13 cellular contexts compared by ENCODE assay signal in the genomic region with DNA sequence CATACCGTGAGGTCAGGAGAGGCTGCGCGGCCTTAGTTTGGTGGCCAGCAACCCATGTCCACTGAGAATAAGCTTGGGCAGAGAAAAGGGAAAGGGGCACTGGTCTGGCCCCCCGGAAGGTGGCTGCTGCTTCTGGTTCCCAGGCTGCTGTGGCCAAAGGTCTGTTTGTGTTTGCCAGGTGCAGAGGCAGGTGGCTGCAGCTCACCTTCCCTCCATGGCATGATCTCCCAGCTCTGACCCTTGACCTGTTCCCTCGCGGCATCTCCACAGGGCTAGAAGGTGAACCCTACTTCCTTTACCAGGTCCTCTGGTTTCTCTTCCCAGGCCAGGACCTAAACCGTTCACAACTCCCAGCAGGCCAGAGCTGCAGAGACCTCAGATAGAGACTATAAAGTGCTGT. TPM values are rescaled to one million over a fixed set of nuclear protein-coding genes. Genes with fewer than 3 reads are reported as not detected.
DNase-seq lines count a peak whose midpoint lies in the region; ATAC-seq and TF ChIP-seq lines count a peak whose summit lies in the region.
"Had no signal": no experiment of that assay in that cellular context is flagged by ENCODE, and none has a peak within 500 bp of the region (broad histone marks: within the 10 kb centered on the region; RNA-seq: fewer than 3 reads in every experiment).

No MANE protein-coding gene starts in this region.

- peaks cover 5% of the 10 kb centered on the region for H3K36me3 Mint-ChIP-seq in activated naive CD8-positive, alpha-beta T cell treated with anti-CD3 and anti-CD28 coated beads for 36 hours

- H3K4me3 Mint-ChIP-seq in activated naive CD8-positive, alpha-beta T cell treated with anti-CD3 and anti-CD28 coated beads for 36 hours = no peak overlapping the region

- no peaks in the 10 kb centered on the region for H3K27me3 Mint-ChIP-seq in activated naive CD8-positive, alpha-beta T cell treated with anti-CD3 and anti-CD28 coated beads for 36 hours

- H3K9me3 ChIP-seq in left ventricle myocardium inferior (replicated peaks) (no peaks in the 10 kb centered on the region), mucosa of descending colon (no peaks in the 10 kb centered on the region), vagina (no peaks in the 10 kb centered on the region)
- H3K9me3 ChIP-seq: MG63 had no signal

- peak overlapping the region; percentile 7 for H3K27ac Mint-ChIP-seq in activated naive CD8-positive, alpha-beta T cell treated with anti-CD3 and anti-CD28 coated beads for 36 hours
- H3K27ac Mint-ChIP-seq: activated T-helper 1 cell treated with anti-CD3 and anti-CD28 coated beads, Interleukin-12 subunit alpha, Interleukin-12 subunit beta, Interleukin-2, Interleukin-4 antibody, amounts not matched to agents 30 ng/mL and 10 ng/mL and 1 ng/mL, durations not matched to agents 14 hours and 24 hours and 36 hours had no signal

- H3K4me1 Mint-ChIP-seq in activated naive CD8-positive, alpha-beta T cell treated with anti-CD3 and anti-CD28 coated beads for 36 hours = peaks cover 21% of the 10 kb centered on the region

- H3K4me1 ChIP-seq in left ventricle myocardium inferior = peaks cover 67% of the 10 kb centered on the region
- H3K4me1 ChIP-seq in mucosa of descending colon (ENCODE audit: low read depth) = peaks cover 36% of the 10 kb centered on the region
- peaks cover 47% of the 10 kb centered on the region for H3K4me1 ChIP-seq in vagina

- H3K9me3 Mint-ChIP-seq in activated naive CD8-positive, alpha-beta T cell treated with anti-CD3 and anti-CD28 coated beads for 36 hours = no peaks in the 10 kb centered on the region
- H3K9me3 Mint-ChIP-seq: activated T-helper 1 cell treated with anti-CD3 and anti-CD28 coated beads, Interleukin-12 subunit alpha, Interleukin-12 subunit beta, Interleukin-2, Interleukin-4 antibody, amounts not matched to agents 30 ng/mL and 10 ng/mL and 1 ng/mL, durations not matched to agents 14 hours and 24 hours and 36 hours; CD14-positive monocyte had no signal

- H3K27ac ChIP-seq in left ventricle myocardium inferior (replicated peaks) (peak overlapping the region; percentile 98), vagina (peak overlapping the region; percentile 90)

- no peak for TF ChIP-seq POLR2A in vagina (IDR thresholded peaks at IDR 0.05)

- H3K27me3 ChIP-seq in left ventricle myocardium inferior (ENCODE audit: low read depth) (no peaks in the 10 kb centered on the region), vagina (no peaks in the 10 kb centered on the region)
- H3K27me3 ChIP-seq: MG63 had no signal

- H3K36me3 ChIP-seq in left ventricle myocardium inferior = peaks cover 7% of the 10 kb centered on the region
- no peaks in the 10 kb centered on the region for H3K36me3 ChIP-seq in mucosa of descending colon (ENCODE audit: low read depth)
- H3K36me3 ChIP-seq in vagina = peaks cover 0 to 8% of the 10 kb centered on the region in 2 donors

- H3K4me3 ChIP-seq in left ventricle myocardium inferior = no peak overlapping the region
- H3K4me3 ChIP-seq in mucosa of descending colon = no peak overlapping the region
- H3K4me3 ChIP-seq in vagina = no peak overlapping the region
- H3K4me3 ChIP-seq: MG63 had no signal

- ATAC-seq in mucosa of descending colon (peak; percentile 3), esophagus mucosa (no peak)

- intact Hi-C loops in left ventricle myocardium inferior (cut with micrococcal nuclease) (loop anchor here (5.0 kb wide), 2 partner anchors 34 to 109 kb away; no protein-coding TSS in a partner anchor), cardiac septum (cut with DNase I) (loop anchor here (5.0 kb wide), 3 partner anchors 49 to 274 kb away; partner anchors contain the start of gene INO80), mucosa of descending colon (cut with DNase I, micrococcal nuclease) (loop anchor here (10.0 kb wide), 1 partner anchor 277 kb away; no protein-coding TSS in a partner anchor), vagina (cut with DNase I) (loop anchor here (10.0 kb wide), 1 partner anchor 207 kb away; the partner anchor contains the start of gene INO80)

- no peak for TF ChIP-seq CTCF in left ventricle myocardium inferior (IDR thresholded peaks at IDR 0.05; ENCODE audit: borderline replicate concordance)
- no peak for TF ChIP-seq CTCF in mucosa of descending colon (IDR thresholded peaks at IDR 0.05)
- no peak for TF ChIP-seq CTCF in vagina (IDR thresholded peaks at IDR 0.05)

- DNase-seq in left ventricle myocardium inferior (no peak), cardiac septum (ENCODE audit: low spot score) (no peak), mucosa of descending colon (peak in 2 of 3 donors; percentile 33 to 60), vagina (ENCODE audit: extremely low spot score in 2 of 2) (no peak), SKM-1 treated with dmso at 0.1 percent for 144 hours (lab: John Stamatoyannopoulos, UW; ENCODE audit: unreplicated experiment) (no peak), NCI-H2171 (lab: John Stamatoyannopoulos, UW) (no peak)
- no peak for DNase-seq in activated naive CD8-positive, alpha-beta T cell treated with anti-CD3 and anti-CD28 coated beads for 36 hours
- DNase-seq: NCI-H226, occipital lobe had no signal

RNA-seq across cellular contexts. Expression of gene VPS18, which starts 13.8 kb away (rescaled TPM):
- total RNA-seq in left ventricle myocardium inferior = 21.3 TPM
- 16.0 TPM for total RNA-seq in cardiac septum
- total RNA-seq in activated naive CD8-positive, alpha-beta T cell treated with anti-CD3 and anti-CD28 coated beads for 36 hours = 10 to 100 TPM; 12.1 to 13.2 TPM
- total RNA-seq in mucosa of descending colon = 10 to 100 TPM; 14.1 to 21.1 (median 18.0) TPM
- total RNA-seq in vagina = 21.4 TPM
- total RNA-seq in esophagus mucosa = 10.9 TPM

RNA-seq across cellular contexts. Expression of gene DLL4, which starts 21.0 kb away (rescaled TPM):
- total RNA-seq in left ventricle myocardium inferior (11.1 TPM), cardiac septum (11.5 TPM), mucosa of descending colon (10 to 100 TPM in 2 of 3 donors, 1 to 10 TPM in 1; 9.4 to 23.0 (median 15.6) TPM), vagina (20.9 TPM), esophagus mucosa (1.1 TPM)
- total RNA-seq in activated naive CD8-positive, alpha-beta T cell treated with anti-CD3 and anti-CD28 coated beads for 36 hours = not detected

RNA-seq across cellular contexts. Expression of gene RHOV, which starts 34.1 kb away (rescaled TPM):
- not detected for total RNA-seq in left ventricle myocardium inferior
- 0.13 TPM for total RNA-seq in cardiac septum
- total RNA-seq in activated naive CD8-positive, alpha-beta T cell treated with anti-CD3 and anti-CD28 coated beads for 36 hours = under 1 TPM; 0.45 to 0.50 TPM
- total RNA-seq in mucosa of descending colon = 1 to 10 TPM; 1.6 to 6.2 (median 3.5) TPM
- 32.9 TPM for total RNA-seq in vagina
- total RNA-seq in esophagus mucosa = 118 TPM

RNA-seq across cellular contexts. Expression of gene CHAC1, which starts 45.2 kb away (rescaled TPM):
- 1.3 TPM for total RNA-seq in left ventricle myocardium inferior
- total RNA-seq in cardiac septum = 1.6 TPM
- total RNA-seq in activated naive CD8-positive, alpha-beta T cell treated with anti-CD3 and anti-CD28 coated beads for 36 hours = 10 to 100 TPM; 43.9 to 45.8 TPM
- 1 to 10 TPM in 2 of 3 donors, under 1 TPM in 1; 0.69 to 3.1 (median 2.6) TPM for total RNA-seq in mucosa of descending colon
- total RNA-seq in vagina = 25.3 TPM
- 31.8 TPM for total RNA-seq in esophagus mucosa

Comparison
In these comparisons a context has a peak if more than half of its experiments do, and no peak if none do; other contexts are left out.
1. DNase-seq: peak in mucosa of descending colon (2 of 3); none in left ventricle myocardium inferior (single experiment), cardiac septum (single experiment), activated naive CD8-positive, alpha-beta T cell treated with anti-CD3 and anti-CD28 coated beads for 36 hours (single experiment), vagina (0 of 2), SKM-1 treated with dmso at 0.1 percent for 144 hours (single experiment) and NCI-H2171 (single experiment).